ENCODE assay signal across 13 cellular contexts in the genomic region with DNA sequence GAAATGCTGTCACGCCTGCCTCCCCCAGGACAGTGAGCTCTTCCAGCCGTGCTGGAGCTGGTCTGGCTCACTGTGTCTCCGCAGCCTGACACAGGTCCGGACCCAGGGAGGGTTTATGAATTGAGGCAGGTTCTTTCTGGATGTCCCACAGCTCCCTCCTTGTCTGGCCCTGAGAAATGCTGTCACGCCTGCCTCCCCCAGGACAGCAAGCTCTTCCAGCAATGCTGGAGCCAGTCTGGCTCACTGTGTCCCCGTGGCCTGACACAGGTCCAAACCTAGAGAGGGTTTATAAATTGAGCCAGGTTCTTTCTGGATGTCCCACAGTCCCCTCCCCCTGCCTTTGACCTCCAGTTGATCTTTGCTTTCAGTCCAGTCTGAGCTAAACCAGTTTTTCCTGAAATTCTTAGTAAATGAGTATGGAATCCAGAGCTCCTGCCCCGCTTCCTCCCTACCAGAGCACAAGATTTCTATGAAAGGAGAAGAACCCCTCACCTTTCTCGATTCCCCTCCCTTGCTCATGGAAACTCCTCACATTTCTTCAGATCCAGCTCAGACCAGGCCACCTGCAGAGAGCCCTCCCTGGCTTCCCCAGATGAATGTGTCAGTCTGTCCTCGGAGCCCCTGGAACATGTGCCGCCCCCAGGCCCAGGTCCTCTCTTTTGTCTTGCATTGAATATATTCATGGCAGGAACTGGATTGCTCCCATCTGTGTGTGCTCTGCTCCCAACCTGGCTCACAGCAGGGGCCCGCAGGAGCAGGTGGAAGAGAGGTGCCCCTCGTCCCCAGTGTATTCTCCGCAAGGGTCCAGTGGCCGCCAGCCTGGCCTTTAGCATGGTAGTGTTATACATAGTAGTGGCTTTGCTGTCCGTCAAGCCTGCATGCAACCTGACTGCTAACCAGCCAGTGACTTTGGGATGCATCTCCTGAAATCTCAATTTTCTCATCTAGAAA.
DNase-seq lines count a peak whose midpoint lies in the region; ATAC-seq and TF ChIP-seq lines count a peak whose summit lies in the region.
"Had no signal": no experiment of that assay in that cellular context is flagged by ENCODE, and none has a peak within 500 bp of the region (broad histone marks: within the 10 kb centered on the region; RNA-seq: fewer than 3 reads in every experiment).

No MANE protein-coding gene starts in this region.

- no peaks in the 10 kb centered on the region for H3K9me3 Mint-ChIP-seq in osteocyte (ENCODE audit: unreplicated experiment)
- no peaks in the 10 kb centered on the region for H3K9me3 Mint-ChIP-seq in activated CD4-positive, alpha-beta memory T cell treated with anti-CD3 and anti-CD28 coated beads for 36 hours

- no peak for TF ChIP-seq CTCF in SK-N-SH (IDR thresholded peaks at IDR 0.05)
- TF ChIP-seq CTCF in osteocyte (IDR thresholded peaks at IDR 0.05) = no peak

- H3K4me1 Mint-ChIP-seq in osteocyte (ENCODE audit: unreplicated experiment) = peaks cover 30% of the 10 kb centered on the region
- no peaks in the 10 kb centered on the region for H3K4me1 Mint-ChIP-seq in activated CD4-positive, alpha-beta memory T cell treated with anti-CD3 and anti-CD28 coated beads for 36 hours (ENCODE audit: low read depth)

- H2AFZ ChIP-seq in SK-N-SH (ENCODE audit: low read depth) = peak overlapping the region; percentile 7; the same call in 1 of the 2 replicates

- H3F3A ChIP-seq in SK-N-SH (replicated peaks; ENCODE audit: insufficient read depth) = peaks cover 29% of the 10 kb centered on the region

- no peaks in the 10 kb centered on the region for H4K20me1 ChIP-seq in SK-N-SH (ENCODE audit: insufficient read depth)

- ATAC-seq in left ventricle myocardium superior = peak; percentile 88
- no peak for ATAC-seq in GM21825 (IDR thresholded peaks at IDR 0.05; ENCODE audit: unreplicated experiment)

- CTCF ChIA-PET in SK-N-SH (lab: Yijun Ruan, JAX) = interaction anchor here (0.7 to 3.2 kb wide), 5 partner anchors 10 to 137 kb away, joined by 3 to 14 read pairs (median 3); no protein-coding TSS in a partner anchor
- CTCF ChIA-PET in activated CD4-positive, alpha-beta memory T cell treated with anti-CD3 and anti-CD28 coated beads for 36 hours (lab: Charles Lee) = no interaction called here

- peak overlapping the region; percentile 14 for H3K27ac Mint-ChIP-seq in osteocyte (ENCODE audit: unreplicated experiment)
- H3K27ac Mint-ChIP-seq in activated CD4-positive, alpha-beta memory T cell treated with anti-CD3 and anti-CD28 coated beads for 36 hours = no peak overlapping the region

- peak overlapping the region; percentile 87 to 90 for H3K27ac ChIP-seq in SK-N-SH (ENCODE audit: low read depth in 2 of 2, low read length in 1 of 2)
- H3K27ac ChIP-seq: SK-N-MC had no signal

- H3K4me3 Mint-ChIP-seq in osteocyte (ENCODE audit: unreplicated experiment) = no peak overlapping the region
- no peak overlapping the region for H3K4me3 Mint-ChIP-seq in activated CD4-positive, alpha-beta memory T cell treated with anti-CD3 and anti-CD28 coated beads for 36 hours

- no peaks in the 10 kb centered on the region for H3K36me3 ChIP-seq in SK-N-SH (replicated peaks in 1 of 2; ENCODE audit: control insufficient read depth in 1 of 2, insufficient read depth in 2 of 2, low read length in 1 of 2)
- H3K36me3 ChIP-seq: HAP-1 had no signal

- peak in 1 of 2 experiments; percentile 49; a peak in 1 of 4 replicates for TF ChIP-seq EP300 in SK-N-SH (IDR thresholded peaks at IDR 0.05; ENCODE audit: borderline replicate concordance in 1 of 2, low read depth in 1 of 2, low read length in 1 of 2)

- peak; percentile 40 for DNase-seq in ELR (ENCODE audit: low read depth)
- no peak for DNase-seq in SK-N-SH
- DNase-seq in left ventricle myocardium superior = peak; percentile 68
- DNase-seq in osteocyte (ENCODE audit: extremely low spot score, unreplicated experiment) = no peak
- no peak for DNase-seq in NCI-H2081 treated with DMSO at 0.1 percent for 48 hours (lab: John Stamatoyannopoulos, UW)
- no peak for DNase-seq in activated CD4-positive, alpha-beta memory T cell treated with anti-CD3 and anti-CD28 coated beads for 36 hours
- DNase-seq in DMS79 treated with DMSO at 0.1 percent for 48 hours (lab: John Stamatoyannopoulos, UW) = no peak
- DNase-seq: activated CD4-positive, alpha-beta T cell treated with anti-CD3 and anti-CD28 coated beads, Interleukin-2, amount 50 U/mL, for 48 hours; NCI-H2171 treated with DMSO at 0.1 percent for 48 hours; stimulated activated CD4-positive, alpha-beta T cell treated with anti-CD3 and anti-CD28 coated beads, Interleukin-4, amount 100 ng/mL, for 24 hours had no signal

- no peak overlapping the region for H3K4me3 ChIP-seq in SK-N-SH (ENCODE audit: low read depth in 2 of 2, low read length in 1 of 2)
- H3K4me3 ChIP-seq: HAP-1, SK-N-MC had no signal

- H3K79me2 ChIP-seq in SK-N-SH (ENCODE audit: insufficient read depth) = peaks cover 6% of the 10 kb centered on the region; the same call in 1 of the 2 replicates

- H3K9me3 ChIP-seq in SK-N-SH = no peaks in the 10 kb centered on the region
- H3K9me3 ChIP-seq: HAP-1 had no signal

- WGBS in SK-N-SH (ENCODE audit: low lambda C conversion rate) = 57% methylated on average over 11 of the region's 15 CpGs

- H3K27me3 Mint-ChIP-seq in osteocyte (ENCODE audit: unreplicated experiment) = no peaks in the 10 kb centered on the region
- H3K27me3 Mint-ChIP-seq in activated CD4-positive, alpha-beta memory T cell treated with anti-CD3 and anti-CD28 coated beads for 36 hours = peaks cover 2% of the 10 kb centered on the region

- H3K9me2 ChIP-seq in SK-N-SH = no peaks in the 10 kb centered on the region

- TF ChIP-seq RAD21 in SK-N-SH (IDR thresholded peaks at IDR 0.05; ENCODE audit: low read length) = no peak

- H3K36me3 Mint-ChIP-seq in osteocyte (ENCODE audit: unreplicated experiment) = no peaks in the 10 kb centered on the region
- no peaks in the 10 kb centered on the region for H3K36me3 Mint-ChIP-seq in activated CD4-positive, alpha-beta memory T cell treated with anti-CD3 and anti-CD28 coated beads for 36 hours

- H3K4me2 ChIP-seq in SK-N-SH = peak overlapping the region; percentile 74

- H3K4me1 ChIP-seq in SK-N-SH (ENCODE audit: control insufficient read depth in 1 of 2, insufficient read depth in 2 of 2, low read depth in 1 of 2, low read length in 1 of 2) = peaks cover 44 to 52% of the 10 kb centered on the region in 2 experiments
- H3K4me1 ChIP-seq: HAP-1 had no signal

- peak overlapping the region; percentile 45; the same call in 1 of the 2 replicates for H3K9ac ChIP-seq in SK-N-SH

- POLR2A ChIA-PET in SK-N-SH (lab: Yijun Ruan, JAX) = no interaction called here
- POLR2A ChIA-PET in activated CD4-positive, alpha-beta memory T cell treated with anti-CD3 and anti-CD28 coated beads for 36 hours (lab: Charles Lee) = no interaction called here

- intact Hi-C loops in left ventricle myocardium superior (cut with micrococcal nuclease) = no loop called here
- intact Hi-C loops in activated CD4-positive, alpha-beta memory T cell treated with anti-CD3 and anti-CD28 coated beads for 36 hours (cut with micrococcal nuclease) = no loop called here

- no peaks in the 10 kb centered on the region for H3K27me3 ChIP-seq in SK-N-SH (ENCODE audit: insufficient read depth)

TF ChIP-seq in SK-N-SH, 30 proteins besides CTCF, POLR2A, EP300 and RAD21 (continues in another document):
- TF ChIP-seq REST (IDR thresholded peaks at IDR 0.05; ENCODE audit: low read depth, low read length) (no peak), TCF12 (IDR thresholded peaks at IDR 0.05) (peak; percentile 78), FOSL2 (IDR thresholded peaks at IDR 0.05; ENCODE audit: borderline replicate concordance, low read depth) (peak; percentile 17; the same call in 1 of the 2 replicates), RXRA (IDR thresholded peaks at IDR 0.05; ENCODE audit: borderline replicate concordance, low read depth) (peak; percentile 96), JUND (IDR thresholded peaks at IDR 0.05) (no peak; the same call in 1 of the 2 replicates), MXI1 (IDR thresholded peaks at IDR 0.05; ENCODE audit: low read depth, low read length) (0 out of 2 replicates have a peak, but pooled peaks have one; percentile 31), RCOR1 (IDR thresholded peaks at IDR 0.05; ENCODE audit: low read length) (no peak), NFIC (IDR thresholded peaks at IDR 0.05; ENCODE audit: borderline replicate concordance) (no peak)
- TF ChIP-seq, protein P1, sequence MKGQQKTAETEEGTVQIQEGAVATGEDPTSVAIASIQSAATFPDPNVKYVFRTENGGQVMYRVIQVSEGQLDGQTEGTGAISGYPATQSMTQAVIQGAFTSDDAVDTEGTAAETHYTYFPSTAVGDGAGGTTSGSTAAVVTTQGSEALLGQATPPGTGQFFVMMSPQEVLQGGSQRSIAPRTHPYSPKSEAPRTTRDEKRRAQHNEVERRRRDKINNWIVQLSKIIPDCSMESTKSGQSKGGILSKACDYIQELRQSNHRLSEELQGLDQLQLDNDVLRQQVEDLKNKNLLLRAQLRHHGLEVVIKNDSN (IDR thresholded peaks at IDR 0.05; ENCODE audit: borderline replicate concordance, low read depth) = no peak

Comparison
In these comparisons a context has a peak if more than half of its experiments do, and no peak if none do; other contexts are left out.
1. DNase-seq: peak in ELR (single experiment) and left ventricle myocardium superior (single experiment); none in SK-N-SH (single experiment), osteocyte (single experiment), NCI-H2081 treated with DMSO at 0.1 percent for 48 hours (single experiment), activated CD4-positive, alpha-beta memory T cell treated with anti-CD3 and anti-CD28 coated beads for 36 hours (single experiment) and DMS79 treated with DMSO at 0.1 percent for 48 hours (single experiment).